1 cellular context compared by ENCODE assay signal in the genomic region with DNA sequence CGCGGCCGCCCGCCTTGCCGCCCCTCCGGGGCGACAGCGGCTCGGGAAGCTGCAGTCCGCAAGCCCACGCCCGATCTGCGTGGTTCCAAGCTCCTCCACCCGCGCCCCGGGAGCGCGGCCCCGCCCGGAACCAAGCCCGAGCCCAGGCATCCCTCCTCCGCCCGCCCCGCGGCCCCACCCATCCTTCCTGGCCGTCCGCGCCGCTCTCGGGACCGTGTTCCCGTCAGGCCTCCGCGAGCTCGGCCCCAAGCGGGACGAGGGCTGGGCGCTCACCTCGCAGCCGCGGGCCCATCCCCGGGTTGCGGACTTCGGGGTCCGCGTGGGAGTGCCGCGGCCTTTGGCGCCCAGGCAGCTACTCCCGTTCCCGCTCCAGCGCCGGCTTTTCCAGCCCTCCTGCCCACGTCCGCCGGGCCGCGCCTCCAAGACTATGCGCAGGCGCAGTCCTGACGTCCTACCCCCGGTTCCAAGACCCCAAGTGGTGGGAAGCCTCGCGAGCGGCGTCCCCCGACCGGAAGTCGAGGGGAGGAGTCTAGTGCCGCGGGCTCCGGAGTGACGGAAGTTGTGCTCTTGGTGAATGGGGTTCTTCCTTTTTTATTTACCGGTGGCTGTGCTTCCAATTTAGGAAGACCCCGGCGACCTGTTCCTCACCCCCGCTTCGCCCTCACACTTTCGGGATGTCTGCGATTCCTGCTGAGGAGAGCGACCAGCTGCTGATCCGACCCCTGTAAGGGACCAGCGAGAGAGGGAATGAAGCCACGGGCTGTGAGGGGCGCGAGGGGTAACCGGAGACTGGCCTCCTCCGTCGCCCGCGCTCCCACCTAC.
TF ChIP-seq lines count a peak whose summit lies in the region.

TSS of gene CPSF3 (plus strand) at position 555 of the 822 bp plus-strand sequence. CDS start at position 675, 120 bp downstream.
TSS of gene ITGB1BP1 (minus strand) at position 429 of the 822 bp plus-strand sequence. CDS start 4,831 bp downstream, outside the sequence.

TF ChIP-seq in HEK293, 187 proteins besides CTCF, POLR2A, EP300 and RAD21 (continued from another document and continues in another):
- TF ChIP-seq REST (tag by site-specific recombination; IDR thresholded peaks at IDR 0.05) = no peak
- TF ChIP-seq ZNF660 (tag by site-specific recombination; IDR thresholded peaks at IDR 0.05) = peak; percentile 47; the same call in 1 of the 2 replicates
- TF ChIP-seq, protein P1, sequence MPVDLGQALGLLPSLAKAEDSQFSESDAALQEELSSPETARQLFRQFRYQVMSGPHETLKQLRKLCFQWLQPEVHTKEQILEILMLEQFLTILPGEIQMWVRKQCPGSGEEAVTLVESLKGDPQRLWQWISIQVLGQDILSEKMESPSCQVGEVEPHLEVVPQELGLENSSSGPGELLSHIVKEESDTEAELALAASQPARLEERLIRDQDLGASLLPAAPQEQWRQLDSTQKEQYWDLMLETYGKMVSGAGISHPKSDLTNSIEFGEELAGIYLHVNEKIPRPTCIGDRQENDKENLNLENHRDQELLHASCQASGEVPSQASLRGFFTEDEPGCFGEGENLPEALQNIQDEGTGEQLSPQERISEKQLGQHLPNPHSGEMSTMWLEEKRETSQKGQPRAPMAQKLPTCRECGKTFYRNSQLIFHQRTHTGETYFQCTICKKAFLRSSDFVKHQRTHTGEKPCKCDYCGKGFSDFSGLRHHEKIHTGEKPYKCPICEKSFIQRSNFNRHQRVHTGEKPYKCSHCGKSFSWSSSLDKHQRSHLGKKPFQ (tag by site-specific recombination; IDR thresholded peaks at IDR 0.05) = no peak
- TF ChIP-seq ZNF626 (tag by site-specific recombination; IDR thresholded peaks at IDR 0.05) = no peak
- peak; percentile 52; the same call in 1 of the 2 replicates for TF ChIP-seq ZBTB20 (tag by site-specific recombination; IDR thresholded peaks at IDR 0.05)
- TF ChIP-seq, protein P2, sequence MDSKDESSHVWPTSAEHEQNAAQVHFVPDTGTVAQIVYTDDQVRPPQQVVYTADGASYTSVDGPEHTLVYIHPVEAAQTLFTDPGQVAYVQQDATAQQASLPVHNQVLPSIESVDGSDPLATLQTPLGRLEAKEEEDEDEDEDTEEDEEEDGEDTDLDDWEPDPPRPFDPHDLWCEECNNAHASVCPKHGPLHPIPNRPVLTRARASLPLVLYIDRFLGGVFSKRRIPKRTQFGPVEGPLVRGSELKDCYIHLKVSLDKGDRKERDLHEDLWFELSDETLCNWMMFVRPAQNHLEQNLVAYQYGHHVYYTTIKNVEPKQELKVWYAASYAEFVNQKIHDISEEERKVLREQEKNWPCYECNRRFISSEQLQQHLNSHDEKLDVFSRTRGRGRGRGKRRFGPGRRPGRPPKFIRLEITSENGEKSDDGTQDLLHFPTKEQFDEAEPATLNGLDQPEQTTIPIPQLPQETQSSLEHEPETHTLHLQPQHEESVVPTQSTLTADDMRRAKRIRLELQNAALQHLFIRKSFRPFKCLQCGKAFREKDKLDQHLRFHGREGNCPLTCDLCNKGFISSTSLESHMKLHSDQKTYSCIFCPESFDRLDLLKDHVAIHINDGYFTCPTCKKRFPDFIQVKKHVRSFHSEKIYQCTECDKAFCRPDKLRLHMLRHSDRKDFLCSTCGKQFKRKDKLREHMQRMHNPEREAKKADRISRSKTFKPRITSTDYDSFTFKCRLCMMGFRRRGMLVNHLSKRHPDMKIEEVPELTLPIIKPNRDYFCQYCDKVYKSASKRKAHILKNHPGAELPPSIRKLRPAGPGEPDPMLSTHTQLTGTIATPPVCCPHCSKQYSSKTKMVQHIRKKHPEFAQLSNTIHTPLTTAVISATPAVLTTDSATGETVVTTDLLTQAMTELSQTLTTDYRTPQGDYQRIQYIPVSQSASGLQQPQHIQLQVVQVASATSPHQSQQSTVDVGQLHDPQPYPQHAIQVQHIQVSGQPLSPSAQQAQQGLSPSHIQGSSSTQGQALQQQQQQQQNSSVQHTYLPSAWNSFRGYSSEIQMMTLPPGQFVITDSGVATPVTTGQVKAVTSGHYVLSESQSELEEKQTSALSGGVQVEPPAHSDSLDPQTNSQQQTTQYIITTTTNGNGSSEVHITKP (tag by site-specific recombination; IDR thresholded peaks at IDR 0.05) = peak; percentile 36; the same call in 1 of the 2 replicates
- TF ChIP-seq ZNF426 (tag by site-specific recombination; IDR thresholded peaks at IDR 0.05) = no peak
- TF ChIP-seq ZNF132 (tag by site-specific recombination; IDR thresholded peaks at IDR 0.05; ENCODE audit: borderline replicate concordance) = no peak
- TF ChIP-seq ZBTB49 (tag by site-specific recombination; IDR thresholded peaks at IDR 0.05; ENCODE audit: low read depth) = no peak
- TF ChIP-seq ZNF473 (tag by site-specific recombination; IDR thresholded peaks at IDR 0.05) = no peak
- TF ChIP-seq, protein P3, sequence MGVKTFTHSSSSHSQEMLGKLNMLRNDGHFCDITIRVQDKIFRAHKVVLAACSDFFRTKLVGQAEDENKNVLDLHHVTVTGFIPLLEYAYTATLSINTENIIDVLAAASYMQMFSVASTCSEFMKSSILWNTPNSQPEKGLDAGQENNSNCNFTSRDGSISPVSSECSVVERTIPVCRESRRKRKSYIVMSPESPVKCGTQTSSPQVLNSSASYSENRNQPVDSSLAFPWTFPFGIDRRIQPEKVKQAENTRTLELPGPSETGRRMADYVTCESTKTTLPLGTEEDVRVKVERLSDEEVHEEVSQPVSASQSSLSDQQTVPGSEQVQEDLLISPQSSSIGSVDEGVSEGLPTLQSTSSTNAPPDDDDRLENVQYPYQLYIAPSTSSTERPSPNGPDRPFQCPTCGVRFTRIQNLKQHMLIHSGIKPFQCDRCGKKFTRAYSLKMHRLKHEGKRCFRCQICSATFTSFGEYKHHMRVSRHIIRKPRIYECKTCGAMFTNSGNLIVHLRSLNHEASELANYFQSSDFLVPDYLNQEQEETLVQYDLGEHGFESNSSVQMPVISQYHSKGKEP (tag by site-specific recombination; IDR thresholded peaks at IDR 0.05) = no peak
- no peak for TF ChIP-seq MYNN (tag by site-specific recombination; IDR thresholded peaks at IDR 0.05; ENCODE audit: borderline replicate concordance)
- TF ChIP-seq ZNF777 (tag by site-specific recombination; IDR thresholded peaks at IDR 0.05; ENCODE audit: borderline replicate concordance) = no peak
- peak; percentile 76 for TF ChIP-seq ZNF501 (tag by site-specific recombination; IDR thresholded peaks at IDR 0.05)
- TF ChIP-seq ZNF202 (tag by site-specific recombination; IDR thresholded peaks at IDR 0.05; ENCODE audit: borderline replicate concordance) = no peak
- TF ChIP-seq, protein P4, sequence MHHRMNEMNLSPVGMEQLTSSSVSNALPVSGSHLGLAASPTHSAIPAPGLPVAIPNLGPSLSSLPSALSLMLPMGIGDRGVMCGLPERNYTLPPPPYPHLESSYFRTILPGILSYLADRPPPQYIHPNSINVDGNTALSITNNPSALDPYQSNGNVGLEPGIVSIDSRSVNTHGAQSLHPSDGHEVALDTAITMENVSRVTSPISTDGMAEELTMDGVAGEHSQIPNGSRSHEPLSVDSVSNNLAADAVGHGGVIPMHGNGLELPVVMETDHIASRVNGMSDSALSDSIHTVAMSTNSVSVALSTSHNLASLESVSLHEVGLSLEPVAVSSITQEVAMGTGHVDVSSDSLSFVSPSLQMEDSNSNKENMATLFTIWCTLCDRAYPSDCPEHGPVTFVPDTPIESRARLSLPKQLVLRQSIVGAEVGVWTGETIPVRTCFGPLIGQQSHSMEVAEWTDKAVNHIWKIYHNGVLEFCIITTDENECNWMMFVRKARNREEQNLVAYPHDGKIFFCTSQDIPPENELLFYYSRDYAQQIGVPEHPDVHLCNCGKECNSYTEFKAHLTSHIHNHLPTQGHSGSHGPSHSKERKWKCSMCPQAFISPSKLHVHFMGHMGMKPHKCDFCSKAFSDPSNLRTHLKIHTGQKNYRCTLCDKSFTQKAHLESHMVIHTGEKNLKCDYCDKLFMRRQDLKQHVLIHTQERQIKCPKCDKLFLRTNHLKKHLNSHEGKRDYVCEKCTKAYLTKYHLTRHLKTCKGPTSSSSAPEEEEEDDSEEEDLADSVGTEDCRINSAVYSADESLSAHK (tag by site-specific recombination; IDR thresholded peaks at IDR 0.05) = no peak
- 0 out of 2 replicates have a peak, but pooled peaks have one; percentile 41 for TF ChIP-seq ZNF121 (tag by site-specific recombination; IDR thresholded peaks at IDR 0.05)
- TF ChIP-seq ZNF792 (tag by site-specific recombination; IDR thresholded peaks at IDR 0.05) = no peak
- TF ChIP-seq ZBTB7A (tag by site-specific recombination; IDR thresholded peaks at IDR 0.05; ENCODE audit: low read depth) = peak; percentile 70; the same call in 1 of the 2 replicates
- peak; percentile 97 for TF ChIP-seq KLF10 (tag by site-specific recombination; IDR thresholded peaks at IDR 0.05)
- no peak for TF ChIP-seq ZNF214 (tag by site-specific recombination; IDR thresholded peaks at IDR 0.05; ENCODE audit: borderline replicate concordance)
- TF ChIP-seq ZBTB8A (tag by site-specific recombination; IDR thresholded peaks at IDR 0.05) = peak; percentile 90
- TF ChIP-seq ZNF292 (tag by site-specific recombination; IDR thresholded peaks at IDR 0.05; ENCODE audit: borderline replicate concordance, low read depth) = no peak
- no peak for TF ChIP-seq ZNF843 (tag by site-specific recombination; IDR thresholded peaks at IDR 0.05)
- peak; percentile 78 for TF ChIP-seq ZXDB (tag by site-specific recombination; IDR thresholded peaks at IDR 0.05)
- TF ChIP-seq ZNF211 (tag by site-specific recombination; IDR thresholded peaks at IDR 0.05; ENCODE audit: low read depth) = no peak
- no peak for TF ChIP-seq ZNF664 (tag by site-specific recombination; IDR thresholded peaks at IDR 0.05)
- TF ChIP-seq ZNF366 (tag by site-specific recombination; conservative IDR thresholded peaks at IDR 0.05) = no peak
- TF ChIP-seq ZNF184 (tag by site-specific recombination; IDR thresholded peaks at IDR 0.05) = no peak
- TF ChIP-seq ZNF146 (tag by site-specific recombination; IDR thresholded peaks at IDR 0.05) = peak; percentile 19; the same call in 1 of the 2 replicates
- TF ChIP-seq ZNF423 (tag by site-specific recombination; IDR thresholded peaks at IDR 0.05) = no peak
- TF ChIP-seq ZNF521 (tag by site-specific recombination; IDR thresholded peaks at IDR 0.05) = no peak
- TF ChIP-seq, protein P5, sequence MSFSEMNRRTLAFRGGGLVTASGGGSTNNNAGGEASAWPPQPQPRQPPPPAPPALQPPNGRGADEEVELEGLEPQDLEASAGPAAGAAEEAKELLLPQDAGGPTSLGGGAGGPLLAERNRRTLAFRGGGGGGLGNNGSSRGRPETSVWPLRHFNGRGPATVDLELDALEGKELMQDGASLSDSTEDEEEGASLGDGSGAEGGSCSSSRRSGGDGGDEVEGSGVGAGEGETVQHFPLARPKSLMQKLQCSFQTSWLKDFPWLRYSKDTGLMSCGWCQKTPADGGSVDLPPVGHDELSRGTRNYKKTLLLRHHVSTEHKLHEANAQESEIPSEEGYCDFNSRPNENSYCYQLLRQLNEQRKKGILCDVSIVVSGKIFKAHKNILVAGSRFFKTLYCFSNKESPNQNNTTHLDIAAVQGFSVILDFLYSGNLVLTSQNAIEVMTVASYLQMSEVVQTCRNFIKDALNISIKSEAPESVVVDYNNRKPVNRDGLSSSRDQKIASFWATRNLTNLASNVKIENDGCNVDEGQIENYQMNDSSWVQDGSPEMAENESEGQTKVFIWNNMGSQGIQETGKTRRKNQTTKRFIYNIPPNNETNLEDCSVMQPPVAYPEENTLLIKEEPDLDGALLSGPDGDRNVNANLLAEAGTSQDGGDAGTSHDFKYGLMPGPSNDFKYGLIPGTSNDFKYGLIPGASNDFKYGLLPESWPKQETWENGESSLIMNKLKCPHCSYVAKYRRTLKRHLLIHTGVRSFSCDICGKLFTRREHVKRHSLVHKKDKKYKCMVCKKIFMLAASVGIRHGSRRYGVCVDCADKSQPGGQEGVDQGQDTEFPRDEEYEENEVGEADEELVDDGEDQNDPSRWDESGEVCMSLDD (tag by site-specific recombination; IDR thresholded peaks at IDR 0.05) = peak; percentile 58
- no peak for TF ChIP-seq ZNF654 (tag by site-specific recombination; IDR thresholded peaks at IDR 0.05; ENCODE audit: low read depth)
- no peak for TF ChIP-seq ZNF404 (tag by site-specific recombination; IDR thresholded peaks at IDR 0.05)
- no peak for TF ChIP-seq HOXD13 (CRISPR knock-in tag; IDR thresholded peaks at IDR 0.05; ENCODE audit: borderline replicate concordance)
